In the genomic region with DNA sequence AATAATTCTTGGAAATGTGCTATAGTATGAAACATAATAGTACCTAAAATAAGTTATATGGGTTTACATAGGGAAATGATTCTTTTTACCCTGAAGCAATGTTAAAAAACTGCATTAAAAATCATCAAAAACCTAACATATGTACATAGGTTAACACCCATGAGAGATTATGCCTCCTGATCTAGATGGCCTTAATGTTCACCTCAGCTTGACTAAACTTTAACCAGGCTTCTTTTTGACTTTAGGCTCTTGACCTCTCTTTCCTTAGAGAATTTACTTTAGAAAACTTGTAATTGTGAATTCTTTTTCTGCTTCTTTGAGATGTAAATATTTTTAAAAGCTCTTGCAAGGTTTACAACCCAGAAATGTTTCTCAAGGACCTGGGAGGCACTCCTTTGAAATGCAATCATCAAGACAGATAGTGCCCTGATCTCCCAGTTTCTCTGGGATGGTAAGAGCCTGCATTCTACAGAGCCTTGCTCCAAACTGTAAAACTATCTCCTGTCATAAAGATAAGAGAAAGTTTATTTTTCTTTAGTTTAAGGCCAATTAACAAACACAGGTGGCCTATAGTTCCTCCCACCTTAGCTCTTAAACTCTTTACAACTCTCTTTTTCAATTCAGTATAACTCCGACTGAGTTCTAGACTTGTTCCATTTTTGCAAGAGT, we compare ENCODE assay signal across 13 cellular contexts.
"Had no signal": no experiment of that assay in that cellular context is flagged by ENCODE, and none has a peak within 500 bp of the region (broad histone marks: within the 10 kb centered on the region; RNA-seq: fewer than 3 reads in every experiment).

No MANE protein-coding gene starts in this region.

- ATAC-seq: activated T-helper 17 cell treated with anti-CD3 and anti-CD28 coated beads, Interleukin-2, amount 50 U/mL, for 72 hours; gastrocnemius medialis; heart right ventricle; stimulated activated naive B cell treated with anti-CD40 and anti-IgM and Interleukin-4, amounts not matched to agents 10 μg/mL and 1 μg/mL and 100 μg/mL, for 72 hours had no signal

- H3K36me3 ChIP-seq: ascending aorta, gastrocnemius medialis, heart right ventricle, neural progenitor cell, ovary, thyroid gland had no signal

- H3K4me3 Mint-ChIP-seq: activated T-helper 17 cell treated with anti-CD3 and anti-CD28 coated beads, Interleukin-2, amount 50 U/mL, for 72 hours; neural progenitor cell; stimulated activated naive B cell treated with anti-CD40 and anti-IgM and Interleukin-4, amounts not matched to agents 10 μg/mL and 1 μg/mL and 100 μg/mL, for 72 hours had no signal

- H3K9ac ChIP-seq: neural progenitor cell had no signal

- H3K27me3 ChIP-seq: ascending aorta, gastrocnemius medialis, heart right ventricle, neural progenitor cell, ovary, thyroid gland had no signal

- H3K27ac ChIP-seq: ascending aorta, gastrocnemius medialis, heart right ventricle, neural progenitor cell, ovary, thyroid gland had no signal

- H3K36me3 Mint-ChIP-seq: neural progenitor cell; stimulated activated naive B cell treated with anti-CD40 and anti-IgM and Interleukin-4, amounts not matched to agents 10 μg/mL and 1 μg/mL and 100 μg/mL, for 72 hours had no signal

- H3K9me3 ChIP-seq: ascending aorta, gastrocnemius medialis, heart right ventricle, ovary, thyroid gland had no signal

- H3K27me3 Mint-ChIP-seq: activated T-helper 17 cell treated with anti-CD3 and anti-CD28 coated beads, Interleukin-2, amount 50 U/mL, for 72 hours; stimulated activated naive B cell treated with anti-CD40 and anti-IgM and Interleukin-4, amounts not matched to agents 10 μg/mL and 1 μg/mL and 100 μg/mL, for 72 hours had no signal

- H3K4me2 ChIP-seq: neural progenitor cell had no signal

- H2AFZ ChIP-seq: neural progenitor cell had no signal

- H3K4me1 Mint-ChIP-seq: activated T-helper 17 cell treated with anti-CD3 and anti-CD28 coated beads, Interleukin-2, amount 50 U/mL, for 72 hours; neural progenitor cell; stimulated activated naive B cell treated with anti-CD40 and anti-IgM and Interleukin-4, amounts not matched to agents 10 μg/mL and 1 μg/mL and 100 μg/mL, for 72 hours had no signal

- DNase-seq: activated CD4-positive, alpha-beta T cell treated with anti-CD3 and anti-CD28 coated beads, Interleukin-2, amount 50 U/mL, for 4 hours; activated CD4-positive, CD25-positive, alpha-beta regulatory T cell treated with anti-CD3 and anti-CD28 coated beads, Interleukin-2, amount 50 U/mL, for 72 hours; activated naive CD4-positive, alpha-beta T cell treated with Interleukin-2 at 50 U/mL for 16 hours; activated T-cell treated with anti-CD3 and anti-CD28 coated beads for 4 hours; gastrocnemius medialis; heart right ventricle; ovary; stimulated activated CD4-positive, alpha-beta T cell treated with anti-CD3 and anti-CD28 coated beads, Interleukin-12 subunit alpha, Interleukin-12 subunit beta, amount 100 ng/mL, for 4 hours; stimulated activated naive B cell treated with anti-CD40 and anti-IgM and Interleukin-4, amounts not matched to agents 10 μg/mL and 1 μg/mL and 100 μg/mL, for 72 hours; thyroid gland had no signal

- H3K27ac Mint-ChIP-seq: activated T-helper 17 cell treated with anti-CD3 and anti-CD28 coated beads, Interleukin-2, amount 50 U/mL, for 72 hours; neural progenitor cell; stimulated activated naive B cell treated with anti-CD40 and anti-IgM and Interleukin-4, amounts not matched to agents 10 μg/mL and 1 μg/mL and 100 μg/mL, for 72 hours had no signal

- H3K4me1 ChIP-seq: ascending aorta, gastrocnemius medialis, heart right ventricle, neural progenitor cell, thyroid gland had no signal

- H3K9me3 Mint-ChIP-seq: neural progenitor cell; stimulated activated naive B cell treated with anti-CD40 and anti-IgM and Interleukin-4, amounts not matched to agents 10 μg/mL and 1 μg/mL and 100 μg/mL, for 72 hours had no signal

- H3K4me3 ChIP-seq: ascending aorta, gastrocnemius medialis, heart right ventricle, neural progenitor cell, ovary, thyroid gland had no signal
